In genomic region chr7:78043159-78043558, GRCh38 we compare ENCODE assay signal across 1 cellular context.
TF ChIP-seq lines count a peak whose summit lies in the region.

No MANE protein-coding gene starts in this region.

TF ChIP-seq in HepG2, 621 proteins besides CTCF, POLR2A, EP300 and RAD21 (continued from another document):
- TF ChIP-seq, protein P1, sequence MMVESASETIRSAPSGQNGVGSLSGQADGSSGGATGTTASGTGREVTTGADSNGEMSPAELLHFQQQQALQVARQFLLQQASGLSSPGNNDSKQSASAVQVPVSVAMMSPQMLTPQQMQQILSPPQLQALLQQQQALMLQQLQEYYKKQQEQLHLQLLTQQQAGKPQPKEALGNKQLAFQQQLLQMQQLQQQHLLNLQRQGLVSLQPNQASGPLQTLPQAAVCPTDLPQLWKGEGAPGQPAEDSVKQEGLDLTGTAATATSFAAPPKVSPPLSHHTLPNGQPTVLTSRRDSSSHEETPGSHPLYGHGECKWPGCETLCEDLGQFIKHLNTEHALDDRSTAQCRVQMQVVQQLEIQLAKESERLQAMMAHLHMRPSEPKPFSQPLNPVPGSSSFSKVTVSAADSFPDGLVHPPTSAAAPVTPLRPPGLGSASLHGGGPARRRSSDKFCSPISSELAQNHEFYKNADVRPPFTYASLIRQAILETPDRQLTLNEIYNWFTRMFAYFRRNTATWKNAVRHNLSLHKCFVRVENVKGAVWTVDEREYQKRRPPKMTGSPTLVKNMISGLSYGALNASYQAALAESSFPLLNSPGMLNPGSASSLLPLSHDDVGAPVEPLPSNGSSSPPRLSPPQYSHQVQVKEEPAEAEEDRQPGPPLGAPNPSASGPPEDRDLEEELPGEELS (CRISPR knock-in tag; IDR thresholded peaks at IDR 0.05), result 0 out of 2 replicates have a peak, but pooled peaks have one; percentile 26
- TF ChIP-seq HMG20B (CRISPR knock-in tag; conservative IDR thresholded peaks at IDR 0.05), result no peak
- no peak for TF ChIP-seq GPBP1L1 (CRISPR knock-in tag; IDR thresholded peaks at IDR 0.05)
